In genomic region chrX:134758652-134759051, GRCh38 we compare ENCODE assay signal across 10 cellular contexts.
"Had no signal": no experiment of that assay in that cellular context is flagged by ENCODE, and none has a peak within 500 bp of the region (broad histone marks: within the 10 kb centered on the region; RNA-seq: fewer than 3 reads in every experiment).

No MANE protein-coding gene starts in this region.

- ATAC-seq: GM23338, HepG2 had no signal

- FAIRE-seq: H1, H54, HepG2 had no signal

- DNase-seq: H9, HCEC 1CT, HFFc6, KBM-7 had no signal

- H3K4me3 ChIP-seq: GM23338 had no signal

- H3K27ac ChIP-seq: HL-60, KMS-11 had no signal
